Comparison of ENCODE assay signal across 8 cellular contexts in the genomic region with DNA sequence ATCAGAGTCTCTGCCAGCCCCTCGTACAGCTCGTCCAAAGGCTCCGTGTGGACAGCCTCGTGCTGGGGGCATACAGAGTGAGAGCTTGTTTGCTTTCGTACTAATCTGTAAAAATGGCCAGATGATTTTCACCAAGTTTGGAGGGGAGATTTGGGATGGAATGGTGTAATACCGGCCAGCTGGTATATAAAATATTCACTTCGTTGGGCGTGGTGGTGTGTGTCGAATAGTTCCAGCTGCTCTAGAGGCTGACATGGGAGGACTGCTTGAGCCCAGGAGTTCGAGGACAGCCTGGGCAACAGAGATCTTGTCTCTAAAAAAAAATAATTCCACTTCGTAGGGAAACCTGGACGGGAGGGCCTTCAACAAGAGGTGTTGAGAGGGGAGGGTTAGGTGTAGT. TPM values are rescaled to one million over a fixed set of nuclear protein-coding genes. Genes with fewer than 3 reads are reported as not detected.
DNase-seq lines count a peak whose midpoint lies in the region; ATAC-seq, FAIRE-seq and TF ChIP-seq lines count a peak whose summit lies in the region.
"Not testable (repeated sequence)": the region's sequence is repeated elsewhere in the genome, so short reads cannot be mapped to it uniquely, and the experiment has no call there.
"Had no signal": no experiment of that assay in that cellular context is flagged by ENCODE, and none has a peak within 500 bp of the region (broad histone marks: within the 10 kb centered on the region; RNA-seq: fewer than 3 reads in every experiment).

No MANE protein-coding gene starts in this region.

- H3K4me3 ChIP-seq in AG04450 (ENCODE audit: low read depth, low read length); KMS-11 (IDR thresholded peaks at IDR 0.05; ENCODE audit: insufficient read depth, low read depth, low read length); fibroblast of the aortic adventitia (ENCODE audit: low read depth, low read length); HepG2 (replicated peaks in 1 of 3; ENCODE audit: insufficient read depth in 1 of 3, low read depth in 2 of 3, low read length in 3 of 3): not testable (repeated sequence)

- H3K27ac ChIP-seq in AG04450 (ENCODE audit: low read depth, low read length), result peak overlapping the region; percentile 39
- not testable (repeated sequence) for H3K27ac ChIP-seq in KMS-11; HepG2 (ENCODE audit: extremely low read length, insufficient read depth, low read length)

- WGBS in HepG2 (ENCODE audit: low lambda C conversion rate), result 68% methylated on average over 12 of the region's 12 CpGs

- H3K4me1 ChIP-seq in KMS-11 (ENCODE audit: low read depth, poor library complexity, severe bottlenecking), result peaks cover 29% of the 10 kb centered on the region
- H3K4me1 ChIP-seq in HepG2 (ENCODE audit: insufficient read depth, low read length), result not testable (repeated sequence)

- not testable (repeated sequence) for H3K9me3 Mint-ChIP-seq in HFFc6, brain, neural crest cell

- H3K4me3 Mint-ChIP-seq in HFFc6, brain, neural crest cell: not testable (repeated sequence)

- CTCF ChIA-PET in AG04450 (lab: Charles Lee), result interaction anchor here (0.5 to 2.7 kb wide), 7 partner anchors 56 to 191 kb away, joined by 3 to 33 read pairs (median 3); no protein-coding TSS in a partner anchor
- CTCF ChIA-PET in HepG2 (lab: Yijun Ruan, JAX; ENCODE audit: low intra/inter-chr PET ratio, low total read pairs), result not testable (repeated sequence)

- BruUV-seq in HepG2 (replicated peaks; lab: Mats Ljungman, UMichigan), result not testable (repeated sequence)

- H3K27ac Mint-ChIP-seq in HFFc6 (peak overlapping the region; percentile 77), brain (peak overlapping the region in 3 of 5 experiments; percentile 48 to 63 (median 49)), neural crest cell (ENCODE audit: unreplicated experiment) (peak overlapping the region; percentile 6)

- not testable (repeated sequence) for H3K9ac ChIP-seq in KMS-11; HepG2 (ENCODE audit: insufficient read depth, low read depth, low read length)

- not testable (repeated sequence) for DNase-seq in AG04450 (ENCODE audit: low read depth, low spot score); HFFc6; HepG2 (ENCODE audit: low spot score); neural crest cell (ENCODE audit: low read depth, low spot score)
- peak; percentile 2 for DNase-seq in fibroblast of the aortic adventitia (ENCODE audit: low read depth)

- not testable (repeated sequence) for H2AFZ ChIP-seq in KMS-11 (ENCODE audit: low read depth); HepG2 (ENCODE audit: low read length)

- ATAC-seq in HepG2, result not testable (repeated sequence)

- POLR2A ChIA-PET in AG04450 (lab: Yijun Ruan, JAX); HepG2 (lab: Yijun Ruan, JAX): not testable (repeated sequence)

- not testable (repeated sequence) for H3K36me3 Mint-ChIP-seq in HFFc6 (ENCODE audit: low read depth); brain; neural crest cell (ENCODE audit: low read depth)

- H4K20me1 ChIP-seq in KMS-11 (ENCODE audit: insufficient read depth); HepG2 (ENCODE audit: insufficient read depth, low read length): not testable (repeated sequence)

- not testable (repeated sequence) for TF ChIP-seq EP300 in HepG2 (IDR thresholded peaks at IDR 0.05; ENCODE audit: low read depth in 2 of 2, low read length in 2 of 2); HepG2 (CRISPR knock-in tag; IDR thresholded peaks at IDR 0.05; ENCODE audit: borderline replicate concordance)

- in situ Hi-C loops in HepG2 (cut with HindIII; ENCODE audit: extremely low pct_ligation_motif_present, low pct_unique_long_range_greater_than_20kb), result loop anchor here (25.0 kb wide), 1 partner anchor 125 kb away; a partner anchor contains a TSS

- not testable (repeated sequence) for TF ChIP-seq POLR2A in HepG2 (IDR thresholded peaks at IDR 0.05; ENCODE audit: insufficient read depth in 1 of 2, low read depth in 2 of 2, low read length in 2 of 2)

- H3K27me3 Mint-ChIP-seq in HFFc6 (ENCODE audit: insufficient read depth); brain; neural crest cell (ENCODE audit: low read depth): not testable (repeated sequence)

- H3K4me1 Mint-ChIP-seq in HFFc6 (ENCODE audit: low read depth), result peaks cover 46% of the 10 kb centered on the region
- H3K4me1 Mint-ChIP-seq in brain, result not testable (repeated sequence)
- H3K4me1 Mint-ChIP-seq in neural crest cell, result peaks cover 11% of the 10 kb centered on the region

- not testable (repeated sequence) for H3K9me3 ChIP-seq in AG04450 (ENCODE audit: control insufficient read depth, insufficient read depth, low read length); HepG2 (ENCODE audit: low read length)

- not testable (repeated sequence) for TF ChIP-seq RAD21 in HepG2 (CRISPR knock-in tag; IDR thresholded peaks at IDR 0.05)

- intact Hi-C loops in HepG2 (cut with micrococcal nuclease; ENCODE audit: unreplicated experiment), result loop anchor here (2.0 to 5.0 kb wide), 2 partner anchors 128 to 135 kb away; no protein-coding TSS in a partner anchor

- FAIRE-seq in HepG2 (lab: Jason Lieb, UNC), result not testable (repeated sequence)

- not testable (repeated sequence) for H3K36me3 ChIP-seq in KMS-11 (ENCODE audit: insufficient read depth); HepG2 (replicated peaks in 1 of 2; ENCODE audit: control insufficient read depth in 1 of 2, insufficient read depth in 2 of 2, low read length in 2 of 2)

- not testable (repeated sequence) for TF ChIP-seq CTCF in AG04450 (IDR thresholded peaks at IDR 0.05; ENCODE audit: low read depth, low read length); HFFc6 (IDR thresholded peaks at IDR 0.05); brain (conservative IDR thresholded peaks at IDR 0.05); fibroblast of the aortic adventitia (IDR thresholded peaks at IDR 0.05; ENCODE audit: insufficient read depth, low read length); HepG2 (CRISPR knock-in tag; IDR thresholded peaks at IDR 0.05); neural crest cell (conservative IDR thresholded peaks at IDR 0.05)
- TF ChIP-seq CTCF in KMS-11 (conservative IDR thresholded peaks at IDR 0.05; ENCODE audit: low read depth, low read length), result 0 out of 2 replicates have a peak, but pooled peaks have one; percentile 1

- not testable (repeated sequence) for H3K4me2 ChIP-seq in KMS-11; HepG2 (ENCODE audit: low read depth, low read length)

- H3K27me3 ChIP-seq in AG04450 (ENCODE audit: control insufficient read depth, insufficient read depth, low read length); KMS-11 (ENCODE audit: insufficient read depth, low read depth); HepG2 (ENCODE audit: control insufficient read depth in 1 of 2, insufficient read depth in 2 of 2, low read length in 2 of 2): not testable (repeated sequence)

- H3K79me2 ChIP-seq in KMS-11 (ENCODE audit: insufficient read depth, low read depth); HepG2 (ENCODE audit: insufficient read depth, low read length): not testable (repeated sequence)

RNA-seq across cellular contexts. Expression of a gene that starts 9.6 kb away (rescaled TPM):
- polyA plus RNA-seq in AG04450 (2011; rRNA removed), result 0.02 and 0.06 TPM in 2 replicates
- polyA minus RNA-seq in AG04450 (2011; rRNA and poly(A)+ RNA removed), result not detected in 2 replicates
- under 1 TPM in 4 of 6 experiments, not detected in 2; 0.25 to 0.66 (median 0.31) TPM for total RNA-seq in HFFc6 (2021; fragmentation: NEBNext Ultra II Directional; extraction: Animal tissue kit (Norgen Biotek cat#: 25700))
- polyA plus RNA-seq in brain (ENCODE audit: insufficient read depth, low read depth, low replicate concordance), result 0.29 TPM
- not detected in 2 replicates for total RNA-seq in fibroblast of the aortic adventitia (ENCODE audit: low replicate concordance)
- total RNA-seq in HepG2 (2016; rRNA removed; fragmentation: Illumina TruSeq; extraction: Trizol), result not detected in 2 replicates
- not detected in 2 replicates for total RNA-seq in HepG2 (2016; cell fraction: cytosol; rRNA removed; fragmentation: Illumina TruSeq; extraction: Trizol; ENCODE audit: low read depth)
- not detected in 2 replicates for total RNA-seq in HepG2 (2016; cell fraction: insoluble cytoplasmic fraction; rRNA removed; fragmentation: Illumina TruSeq; extraction: Trizol)
- total RNA-seq in HepG2 (2016; cell fraction: membrane; rRNA removed; fragmentation: Illumina TruSeq; extraction: Trizol), result not detected in 2 replicates
- total RNA-seq in HepG2 (2016; cell fraction: nucleus; rRNA removed; fragmentation: Illumina TruSeq; extraction: Trizol), result not detected in 2 replicates
- not detected in 2 replicates for polyA plus RNA-seq in HepG2 (2011; rRNA removed)
- not detected in 2 replicates for polyA plus RNA-seq in HepG2 (2011; cell fraction: cytosol; rRNA removed)
- polyA plus RNA-seq in HepG2 (2011; cell fraction: nucleus; rRNA removed), result not detected in 2 replicates
- not detected in 2 replicates for polyA plus RNA-seq in HepG2 (2012)
- not detected in 2 replicates for polyA plus RNA-seq in HepG2 (2016; cell fraction: cytosol; fragmentation: Illumina TruSeq; extraction: Trizol; ENCODE audit: low read depth)
- polyA plus RNA-seq in HepG2 (2016; cell fraction: insoluble cytoplasmic fraction; fragmentation: Illumina TruSeq; extraction: Trizol; ENCODE audit: low read depth), result not detected in 2 replicates
- polyA plus RNA-seq in HepG2 (2016; cell fraction: membrane; fragmentation: Illumina TruSeq; extraction: Trizol; ENCODE audit: low read depth), result not detected in 2 replicates
- polyA plus RNA-seq in HepG2 (2016; cell fraction: nucleus; fragmentation: Illumina TruSeq; extraction: Trizol; ENCODE audit: insufficient read depth, low read depth), result not detected in 2 replicates
- polyA minus RNA-seq in HepG2 (2011; rRNA and poly(A)+ RNA removed; ENCODE audit: low replicate concordance), result not detected in 2 replicates
- not detected in 2 replicates for polyA minus RNA-seq in HepG2 (2011; cell fraction: cytosol; rRNA and poly(A)+ RNA removed)
- not detected in 2 replicates for polyA minus RNA-seq in HepG2 (2011; cell fraction: nucleus; rRNA and poly(A)+ RNA removed)
- not detected in 2 replicates for total RNA-seq in neural crest cell
- polyA plus RNA-seq: CD14-positive monocyte had no signal

Comparison
In these comparisons a context has a peak if more than half of its experiments do, and no peak if none do; other contexts are left out.
1. H3K27ac Mint-ChIP-seq: peak in every context shown above with its lines; median percentile 77 in HFFc6; 49 in brain; 6 in neural crest cell.